Comparison of ENCODE assay signal across 25 cellular contexts in the genomic region with DNA sequence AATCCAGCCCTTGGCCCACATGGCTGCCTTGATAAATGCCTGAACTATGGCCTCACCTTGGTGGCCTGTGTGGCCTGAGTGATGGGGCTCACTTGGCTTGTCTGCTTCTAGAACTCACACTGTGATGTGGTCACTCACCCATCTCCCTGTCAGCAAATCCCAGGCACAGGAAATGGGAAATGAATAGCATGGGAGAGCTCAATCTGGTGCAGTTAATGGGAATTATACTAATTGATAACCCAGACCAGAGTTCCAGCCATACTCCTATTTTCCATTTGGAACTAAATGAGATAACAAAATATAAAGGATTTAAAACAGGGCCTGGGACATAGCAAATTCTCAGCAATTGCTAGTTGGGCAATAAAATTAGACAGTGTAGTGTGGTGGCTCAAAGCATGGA.
DNase-seq lines count a peak whose midpoint lies in the region; ATAC-seq and TF ChIP-seq lines count a peak whose summit lies in the region.
"Had no signal": no experiment of that assay in that cellular context is flagged by ENCODE, and none has a peak within 500 bp of the region (broad histone marks: within the 10 kb centered on the region; RNA-seq: fewer than 3 reads in every experiment).

No MANE protein-coding gene starts in this region.

- TF ChIP-seq CTCF in right atrium auricular region (IDR thresholded peaks at IDR 0.05) (no peak), osteocyte (IDR thresholded peaks at IDR 0.05) (no peak)

- no peaks in the 10 kb centered on the region for H3K36me3 Mint-ChIP-seq in osteocyte (ENCODE audit: unreplicated experiment)
- H3K36me3 Mint-ChIP-seq: CD14-positive monocyte; CD4-positive, alpha-beta memory T cell; CD4-positive, CD25-positive, alpha-beta regulatory T cell; CD8-positive, alpha-beta memory T cell had no signal

- H3K4me3 ChIP-seq in right atrium auricular region, result no peak overlapping the region
- H3K4me3 ChIP-seq: A549, BLaER1, GM12878 had no signal

- H3K4me1 Mint-ChIP-seq in osteocyte (ENCODE audit: unreplicated experiment), result no peaks in the 10 kb centered on the region
- H3K4me1 Mint-ChIP-seq: B cell; CD4-positive, alpha-beta memory T cell; CD4-positive, CD25-positive, alpha-beta regulatory T cell; CD8-positive, alpha-beta memory T cell had no signal

- no peaks in the 10 kb centered on the region for H3K9me3 Mint-ChIP-seq in osteocyte (ENCODE audit: unreplicated experiment)

- H3K36me3 ChIP-seq in right atrium auricular region, result no peaks in the 10 kb centered on the region
- H3K36me3 ChIP-seq: BLaER1 had no signal

- H3K4me1 ChIP-seq in right atrium auricular region, result peaks cover 0 to 17% of the 10 kb centered on the region in 2 donors
- H3K4me1 ChIP-seq: A549, BLaER1 had no signal

- intact Hi-C loops in left ventricle myocardium superior (cut with micrococcal nuclease), result no loop called here

- H3K27ac Mint-ChIP-seq in osteocyte (ENCODE audit: unreplicated experiment), result no peak overlapping the region
- H3K27ac Mint-ChIP-seq: B cell; CD14-positive monocyte; CD4-positive, alpha-beta memory T cell; CD4-positive, CD25-positive, alpha-beta regulatory T cell; CD8-positive, alpha-beta memory T cell had no signal

- DNase-seq in right atrium auricular region (ENCODE audit: low spot score) (peak; percentile 18), left ventricle myocardium superior (no peak), osteocyte (ENCODE audit: extremely low spot score, unreplicated experiment) (peak; percentile 17), SKM-1 treated with dmso at 0.1 percent for 144 hours (lab: John Stamatoyannopoulos, UW; ENCODE audit: unreplicated experiment) (no peak)
- DNase-seq: AML-193; C1 segment of cervical spinal cord; CD4-positive, alpha-beta memory T cell; CD4-positive, CD25-positive, alpha-beta regulatory T cell; CD8-positive, alpha-beta memory T cell; COR-L47; DMS 273 treated with DMSO at 0.1 percent for 48 hours; DMS153; DMS53; DMS79; DND-41; EL; GDM1 had no signal

- ATAC-seq in left ventricle myocardium superior (no peak), SK-N-SH treated with all-trans-retinoic acid at 6 μM for 48 hours (no peak), HG03196 (IDR thresholded peaks at IDR 0.05; ENCODE audit: unreplicated experiment) (no peak)
- ATAC-seq: A549, GM12878 had no signal

- no peaks in the 10 kb centered on the region for H3K9me3 ChIP-seq in right atrium auricular region
- H3K9me3 ChIP-seq: BLaER1 had no signal

- no peak overlapping the region for H3K4me3 Mint-ChIP-seq in osteocyte (ENCODE audit: unreplicated experiment)
- H3K4me3 Mint-ChIP-seq: B cell; CD14-positive monocyte; CD4-positive, alpha-beta memory T cell; CD4-positive, CD25-positive, alpha-beta regulatory T cell; CD8-positive, alpha-beta memory T cell had no signal

- H3K27me3 Mint-ChIP-seq in osteocyte (ENCODE audit: unreplicated experiment), result no peaks in the 10 kb centered on the region

- no peak overlapping the region for H3K27ac ChIP-seq in right atrium auricular region
- H3K27ac ChIP-seq: 22Rv1, A549, BLaER1 had no signal

- H3K27me3 ChIP-seq in right atrium auricular region, result no peaks in the 10 kb centered on the region
- H3K27me3 ChIP-seq: BLaER1 had no signal

TF ChIP-seq in SK-N-SH treated with all-trans-retinoic acid at 6 μM for 48 hours, 23 proteins besides CTCF, POLR2A, EP300 and RAD21:
- TF ChIP-seq, protein P1, sequence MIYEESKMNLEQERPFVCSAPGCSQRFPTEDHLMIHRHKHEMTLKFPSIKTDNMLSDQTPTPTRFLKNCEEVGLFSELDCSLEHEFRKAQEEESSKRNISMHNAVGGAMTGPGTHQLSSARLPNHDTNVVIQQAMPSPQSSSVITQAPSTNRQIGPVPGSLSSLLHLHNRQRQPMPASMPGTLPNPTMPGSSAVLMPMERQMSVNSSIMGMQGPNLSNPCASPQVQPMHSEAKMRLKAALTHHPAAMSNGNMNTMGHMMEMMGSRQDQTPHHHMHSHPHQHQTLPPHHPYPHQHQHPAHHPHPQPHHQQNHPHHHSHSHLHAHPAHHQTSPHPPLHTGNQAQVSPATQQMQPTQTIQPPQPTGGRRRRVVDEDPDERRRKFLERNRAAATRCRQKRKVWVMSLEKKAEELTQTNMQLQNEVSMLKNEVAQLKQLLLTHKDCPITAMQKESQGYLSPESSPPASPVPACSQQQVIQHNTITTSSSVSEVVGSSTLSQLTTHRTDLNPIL (CRISPR knock-in tag; IDR thresholded peaks at IDR 0.05; ENCODE audit: low read depth), result no peak
- 0 out of 2 replicates have a peak, but pooled peaks have one; percentile 3 for TF ChIP-seq ZNF8 (CRISPR knock-in tag; IDR thresholded peaks at IDR 0.05)
- no peak for TF ChIP-seq SNAI2 (CRISPR knock-in tag; IDR thresholded peaks at IDR 0.05)
- TF ChIP-seq, protein P2, sequence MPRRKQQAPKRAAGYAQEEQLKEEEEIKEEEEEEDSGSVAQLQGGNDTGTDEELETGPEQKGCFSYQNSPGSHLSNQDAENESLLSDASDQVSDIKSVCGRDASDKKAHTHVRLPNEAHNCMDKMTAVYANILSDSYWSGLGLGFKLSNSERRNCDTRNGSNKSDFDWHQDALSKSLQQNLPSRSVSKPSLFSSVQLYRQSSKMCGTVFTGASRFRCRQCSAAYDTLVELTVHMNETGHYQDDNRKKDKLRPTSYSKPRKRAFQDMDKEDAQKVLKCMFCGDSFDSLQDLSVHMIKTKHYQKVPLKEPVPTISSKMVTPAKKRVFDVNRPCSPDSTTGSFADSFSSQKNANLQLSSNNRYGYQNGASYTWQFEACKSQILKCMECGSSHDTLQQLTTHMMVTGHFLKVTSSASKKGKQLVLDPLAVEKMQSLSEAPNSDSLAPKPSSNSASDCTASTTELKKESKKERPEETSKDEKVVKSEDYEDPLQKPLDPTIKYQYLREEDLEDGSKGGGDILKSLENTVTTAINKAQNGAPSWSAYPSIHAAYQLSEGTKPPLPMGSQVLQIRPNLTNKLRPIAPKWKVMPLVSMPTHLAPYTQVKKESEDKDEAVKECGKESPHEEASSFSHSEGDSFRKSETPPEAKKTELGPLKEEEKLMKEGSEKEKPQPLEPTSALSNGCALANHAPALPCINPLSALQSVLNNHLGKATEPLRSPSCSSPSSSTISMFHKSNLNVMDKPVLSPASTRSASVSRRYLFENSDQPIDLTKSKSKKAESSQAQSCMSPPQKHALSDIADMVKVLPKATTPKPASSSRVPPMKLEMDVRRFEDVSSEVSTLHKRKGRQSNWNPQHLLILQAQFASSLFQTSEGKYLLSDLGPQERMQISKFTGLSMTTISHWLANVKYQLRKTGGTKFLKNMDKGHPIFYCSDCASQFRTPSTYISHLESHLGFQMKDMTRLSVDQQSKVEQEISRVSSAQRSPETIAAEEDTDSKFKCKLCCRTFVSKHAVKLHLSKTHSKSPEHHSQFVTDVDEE (CRISPR knock-in tag; IDR thresholded peaks at IDR 0.05), result 0 out of 2 replicates have a peak, but pooled peaks have one; percentile 46
- TF ChIP-seq TCF4 (CRISPR knock-in tag; IDR thresholded peaks at IDR 0.05; ENCODE audit: borderline replicate concordance), result peak; percentile 42; the same call in 1 of the 2 replicates
- TF ChIP-seq ARNTL (CRISPR knock-in tag; IDR thresholded peaks at IDR 0.05; ENCODE audit: borderline replicate concordance, low read depth), result no peak
TF ChIP-seq in SK-N-SH treated with all-trans-retinoic acid at 6 μM for 48 hours: peak in this region for 3.

Comparison
In these comparisons a context has a peak if more than half of its experiments do, and no peak if none do; other contexts are left out.
1. DNase-seq: peak in right atrium auricular region (single experiment) and osteocyte (single experiment); none in left ventricle myocardium superior (single experiment) and SKM-1 treated with dmso at 0.1 percent for 144 hours (single experiment).